In the genomic region with DNA sequence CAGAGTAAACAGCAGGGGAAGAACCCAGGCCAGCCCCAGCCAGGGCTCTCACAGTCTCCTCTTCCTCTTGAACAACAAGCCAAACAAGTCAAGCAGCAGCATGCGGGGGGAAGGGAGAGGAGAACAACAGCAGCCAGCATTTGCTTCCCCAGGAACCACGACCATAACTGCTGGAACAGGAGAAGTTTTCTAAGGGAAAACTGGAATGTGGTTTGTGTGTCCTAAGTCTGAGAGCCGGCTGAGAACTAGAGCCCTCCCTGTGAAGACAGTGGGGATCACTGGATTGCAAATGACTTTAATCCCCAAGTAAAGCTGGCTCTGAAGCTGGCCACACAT, we compare ENCODE assay signal across 13 cellular contexts. TPM values are rescaled to one million over a fixed set of nuclear protein-coding genes. Genes with fewer than 3 reads are reported as not detected.
A peak's percentile ranks its signal among the peaks of the same experiment; 100 is the strongest.
DNase-seq lines count a peak whose midpoint lies in the region; ATAC-seq and TF ChIP-seq lines count a peak whose summit lies in the region.
"Had no signal": no experiment of that assay in that cellular context is flagged by ENCODE, and none has a peak within 500 bp of the region (broad histone marks: within the 10 kb centered on the region; RNA-seq: fewer than 3 reads in every experiment).

No MANE protein-coding gene starts in this region.

- H3K4me3 ChIP-seq in PC-3 (ENCODE audit: low read length): no peak overlapping the region

- H3F3A ChIP-seq in PC-3 (ENCODE audit: low read length, unreplicated experiment): no peaks in the 10 kb centered on the region

- ATAC-seq in PC-3 (peak; percentile 51), GM21360 (IDR thresholded peaks at IDR 0.05; ENCODE audit: unreplicated experiment) (no peak), GM18858 (IDR thresholded peaks at IDR 0.05; ENCODE audit: unreplicated experiment) (no peak), HG03045 (IDR thresholded peaks at IDR 0.05; ENCODE audit: unreplicated experiment) (no peak)

- H3K27me3 ChIP-seq in PC-3 (ENCODE audit: low read length) (no peaks in the 10 kb centered on the region), layer of hippocampus (ENCODE audit: control insufficient read depth, insufficient read depth, low read length) (no peaks in the 10 kb centered on the region)

- H3K9ac ChIP-seq in PC-3 (ENCODE audit: low read length): no peak overlapping the region

- CTCF ChIA-PET in PC-3 (lab: Charles Lee): no interaction called here

- no peak overlapping the region for H2AFZ ChIP-seq in PC-3 (ENCODE audit: low read length)

- no TSS peak for BruUV-seq in PC-3 (replicated peaks; lab: Mats Ljungman, UMichigan)

- H3K9me3 ChIP-seq in PC-3 (ENCODE audit: low read length): no peaks in the 10 kb centered on the region

- no peaks in the 10 kb centered on the region for H3K79me2 ChIP-seq in PC-3 (ENCODE audit: low read length)

- H3K27ac ChIP-seq in PC-3 (ENCODE audit: low read length) (no peak overlapping the region), layer of hippocampus (ENCODE audit: low read depth, low read length) (peak overlapping the region; percentile 82)

- intact Hi-C loops in PC-3 (cut with micrococcal nuclease): no loop called here

- peaks cover 12% of the 10 kb centered on the region for H3K4me1 ChIP-seq in PC-3 (ENCODE audit: insufficient read depth, low read length)

- DNase-seq in DMS153 treated with DMSO at 0.1 percent for 48 hours (lab: John Stamatoyannopoulos, UW; ENCODE audit: unreplicated experiment) (peak; percentile 70), PC-3 (peak; percentile 65), smooth muscle cell of the brain vasculature (ENCODE audit: low read depth, low spot score) (peak; percentile 21), AG08396 (ENCODE audit: low spot score) (no peak)
- DNase-seq: activated CD4-positive, CD25-positive, alpha-beta regulatory T cell; activated naive CD8-positive, alpha-beta T cell treated with anti-CD3 and anti-CD28 coated beads, Interleukin-2, amount 10 ng/mL, durations not matched to agents 7 days and 5 days; DMS79 treated with DMSO at 0.1 percent for 48 hours; kidney glomerular epithelial cell; NCI-H1105 treated with DMSO at 0.1 percent for 48 hours had no signal

- H4K20me1 ChIP-seq in PC-3 (ENCODE audit: low read length): no peaks in the 10 kb centered on the region

- POLR2A ChIA-PET in PC-3 (lab: Charles Lee; ENCODE audit: unreplicated experiment): no interaction called here

- H3K36me3 ChIP-seq in PC-3 (ENCODE audit: low read depth, low read length): peaks cover 16% of the 10 kb centered on the region

- no peaks in the 10 kb centered on the region for H3K9me2 ChIP-seq in PC-3 (replicated peaks; ENCODE audit: low read length)

- H3K4me2 ChIP-seq in PC-3 (ENCODE audit: low read length): peak overlapping the region; percentile 40; the same call in 1 of the 2 replicates

- no peak for TF ChIP-seq CTCF in PC-3 (conservative IDR thresholded peaks at IDR 0.05; ENCODE audit: low read depth, low read length)

RNA-seq across cellular contexts. Expression of a gene that starts 48.2 kb away (rescaled TPM):
- 67.0 and 73.3 TPM in 2 replicates for total RNA-seq in PC-3 (2014; rRNA removed)
